ENCODE assay signal across 14 cellular contexts in genomic region chr6:74597840-74598239, GRCh38.
DNase-seq lines count a peak whose midpoint lies in the region; ATAC-seq and TF ChIP-seq lines count a peak whose summit lies in the region.
"Had no signal": no experiment of that assay in that cellular context is flagged by ENCODE, and none has a peak within 500 bp of the region (broad histone marks: within the 10 kb centered on the region; RNA-seq: fewer than 3 reads in every experiment).

No MANE protein-coding gene starts in this region.

- H3K4me3 ChIP-seq in smooth muscle cell = no peak overlapping the region

- H4K20me1 ChIP-seq in smooth muscle cell (ENCODE audit: low read depth) = no peaks in the 10 kb centered on the region

- ATAC-seq in GM18519 (IDR thresholded peaks at IDR 0.05; ENCODE audit: low FRiP score, unreplicated experiment) = peak; percentile 28
- ATAC-seq in GM21515 (IDR thresholded peaks at IDR 0.05; ENCODE audit: unreplicated experiment) = peak; percentile 41
- ATAC-seq in HG02981 (IDR thresholded peaks at IDR 0.05; ENCODE audit: unreplicated experiment) = peak; percentile 43
- peak; percentile 49 for ATAC-seq in HG03571 (IDR thresholded peaks at IDR 0.05; ENCODE audit: unreplicated experiment)
- ATAC-seq: activated T-helper 17 cell treated with anti-CD3 and anti-CD28 coated beads, Interleukin-2, amount 50 U/mL, for 72 hours; left colon; naive thymus-derived CD4-positive, alpha-beta T cell had no signal

- H3K27ac ChIP-seq in smooth muscle cell (ENCODE audit: low read depth) = no peak overlapping the region

- H2AFZ ChIP-seq in smooth muscle cell (ENCODE audit: low read depth) = no peak overlapping the region

- H3K27me3 ChIP-seq in smooth muscle cell (ENCODE audit: low read depth) = no peaks in the 10 kb centered on the region

- no peak overlapping the region for H3K9ac ChIP-seq in smooth muscle cell (ENCODE audit: low read depth)

- H3K4me2 ChIP-seq in smooth muscle cell = no peak overlapping the region

- no peak for TF ChIP-seq CTCF in smooth muscle cell (IDR thresholded peaks at IDR 0.05; ENCODE audit: borderline replicate concordance, insufficient read depth, poor library complexity, severe bottlenecking)
- TF ChIP-seq CTCF in GM20000 (IDR thresholded peaks at IDR 0.05; ENCODE audit: extremely low read depth, missing control alignments) = no peak

- no peak for DNase-seq in smooth muscle cell (lab: John Stamatoyannopoulos, UW; ENCODE audit: unreplicated experiment)
- DNase-seq in activated CD4-positive, CD25-positive, alpha-beta regulatory T cell (lab: John Stamatoyannopoulos, UW) = no peak
- no peak for DNase-seq in kidney tubule cell (ENCODE audit: low spot score)
- no peak for DNase-seq in GM20000 (ENCODE audit: low spot score)
- DNase-seq: activated CD4-positive, alpha-beta T cell treated with anti-CD3 and anti-CD28 coated beads, Interleukin-2, amount 10 ng/mL, durations not matched to agents 24 days and 14 days; effector CD4-positive, alpha-beta T cell; left colon; naive thymus-derived CD4-positive, alpha-beta T cell; NCI-H2171 had no signal

- no peaks in the 10 kb centered on the region for H3F3A ChIP-seq in smooth muscle cell (ENCODE audit: low read depth)

- peaks cover 4% of the 10 kb centered on the region for H3K4me1 ChIP-seq in smooth muscle cell (ENCODE audit: low read depth)

- WGBS in smooth muscle cell (ENCODE audit: low lambda C conversion rate) = 95% methylated on average over 1 of the region's 1 CpG

- no peaks in the 10 kb centered on the region for H3K9me3 ChIP-seq in smooth muscle cell (replicated peaks; ENCODE audit: low read depth)

- no peaks in the 10 kb centered on the region for H3K36me3 ChIP-seq in smooth muscle cell (ENCODE audit: low read depth)

- H3K79me2 ChIP-seq in smooth muscle cell (ENCODE audit: low read depth) = no peaks in the 10 kb centered on the region
